25 cellular contexts compared by ENCODE assay signal in the genomic region with DNA sequence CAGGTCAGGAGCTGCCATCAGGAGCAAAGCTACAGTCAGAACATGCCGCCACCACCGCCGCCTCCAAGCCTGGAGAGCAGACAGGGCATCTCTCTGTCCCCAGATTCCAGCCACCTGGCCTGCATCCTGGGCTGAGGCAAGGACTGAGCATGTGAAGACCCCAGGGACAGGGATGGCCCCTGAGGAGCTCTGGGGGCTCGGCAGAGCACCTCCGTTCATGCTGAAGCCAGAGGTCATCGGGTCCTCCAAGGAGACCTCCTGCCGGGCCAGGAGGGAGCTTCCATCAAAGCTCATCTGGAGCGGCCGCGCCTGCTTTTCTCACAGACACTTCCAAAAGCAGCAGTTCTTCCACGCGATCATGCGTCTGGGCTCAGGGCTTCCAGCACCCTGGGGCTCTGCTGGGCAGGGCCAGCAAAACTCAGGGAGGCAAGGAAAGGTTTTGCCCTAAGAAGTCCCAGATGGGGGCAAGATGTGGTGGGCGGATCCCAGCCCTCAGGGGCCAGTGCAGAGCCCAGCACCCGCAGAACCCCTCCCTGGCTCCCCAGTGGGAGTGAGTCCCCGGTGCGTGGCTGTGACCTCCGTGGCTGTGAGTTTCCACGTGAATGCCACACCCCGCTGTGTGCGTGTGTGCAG.
"Had no signal": no experiment of that assay in that cellular context is flagged by ENCODE, and none has a peak within 500 bp of the region (broad histone marks: within the 10 kb centered on the region; RNA-seq: fewer than 3 reads in every experiment).

No MANE protein-coding gene starts in this region.

- H3K9me3 Mint-ChIP-seq: activated naive CD4-positive, alpha-beta T cell treated with anti-CD3 and anti-CD28 coated beads for 36 hours; activated T-cell treated with anti-CD3 and anti-CD28 coated beads, Interleukin-2, amount 50 U/mL, for 4 hours; T-helper 1 cell treated with Interleukin-12 subunit alpha and Interleukin-12 subunit beta and Interleukin-4 antibody, amounts not matched to agents 30 μg/mL and 1 μg/mL, for 36 hours had no signal

- H3K27ac Mint-ChIP-seq: activated CD8-positive, alpha-beta memory T cell treated with anti-CD3 and anti-CD28 coated beads, Interleukin-2, amount 10 ng/mL, durations not matched to agents 7 days and 5 days; activated CD8-positive, alpha-beta T cell treated with anti-CD3 and anti-CD28 coated beads, Interleukin-2, amount 10 ng/mL, durations not matched to agents 7 days and 5 days; activated naive CD4-positive, alpha-beta T cell treated with anti-CD3 and anti-CD28 coated beads for 36 hours; activated naive CD8-positive, alpha-beta T cell; T-helper 1 cell treated with Interleukin-12 subunit alpha and Interleukin-12 subunit beta and Interleukin-4 antibody, amounts not matched to agents 30 μg/mL and 1 μg/mL, for 36 hours had no signal

- H3K4me3 ChIP-seq: adrenal gland had no signal

- H3K36me3 Mint-ChIP-seq: activated CD8-positive, alpha-beta memory T cell treated with anti-CD3 and anti-CD28 coated beads, Interleukin-2, amount 10 ng/mL, durations not matched to agents 7 days and 5 days; activated naive CD8-positive, alpha-beta T cell had no signal

- H3K4me1 ChIP-seq: adrenal gland had no signal

- H3K27me3 Mint-ChIP-seq: activated CD8-positive, alpha-beta memory T cell treated with anti-CD3 and anti-CD28 coated beads, Interleukin-2, amount 10 ng/mL, durations not matched to agents 7 days and 5 days; activated naive CD8-positive, alpha-beta T cell had no signal

- DNase-seq: activated CD4-positive, alpha-beta T cell treated with anti-CD3 and anti-CD28 coated beads for 4 hours; activated CD4-positive, alpha-beta T cell treated with anti-CD3 and anti-CD28 coated beads, Interleukin-2, amount 50 U/mL, for 4 hours; activated CD8-positive, alpha-beta memory T cell treated with anti-CD3 and anti-CD28 coated beads, Interleukin-2, amount 10 ng/mL, durations not matched to agents 7 days and 5 days; activated CD8-positive, alpha-beta T cell treated with anti-CD3 and anti-CD28 coated beads, Interleukin-2, amount 10 ng/mL, durations not matched to agents 7 days and 5 days; activated gamma-delta T cell; activated naive CD4-positive, alpha-beta T cell treated with anti-CD3 and anti-CD28 coated beads for 36 hours; activated T-cell treated with anti-CD3 and anti-CD28 coated beads, Interleukin-2, amount 50 U/mL, for 4 hours; adrenal gland; anterior cingulate cortex; caudate nucleus; MM.1S; NCI-H1105; NCI-H1436 treated with DMSO at 0.1 percent for 48 hours; NCI-H187; NCI-H2081; NCI-H2171; NCI-H345; NCI-H510A; NCI-H526 treated with DMSO at 0.1 percent for 48 hours; NCI-H82; RPMI8226; SHP77 treated with DMSO at 0.1 percent for 48 hours had no signal

- H3K4me1 Mint-ChIP-seq: activated CD8-positive, alpha-beta memory T cell treated with anti-CD3 and anti-CD28 coated beads, Interleukin-2, amount 10 ng/mL, durations not matched to agents 7 days and 5 days had no signal

- H3K9me3 ChIP-seq: adrenal gland had no signal

- H3K27me3 ChIP-seq: adrenal gland had no signal

- H3K27ac ChIP-seq: adrenal gland had no signal

- H3K4me3 Mint-ChIP-seq: activated CD8-positive, alpha-beta memory T cell treated with anti-CD3 and anti-CD28 coated beads, Interleukin-2, amount 10 ng/mL, durations not matched to agents 7 days and 5 days; activated CD8-positive, alpha-beta T cell treated with anti-CD3 and anti-CD28 coated beads, Interleukin-2, amount 10 ng/mL, durations not matched to agents 7 days and 5 days; activated naive CD4-positive, alpha-beta T cell treated with anti-CD3 and anti-CD28 coated beads for 36 hours; activated naive CD8-positive, alpha-beta T cell; activated T-cell treated with anti-CD3 and anti-CD28 coated beads, Interleukin-2, amount 50 U/mL, for 4 hours; T-helper 1 cell treated with Interleukin-12 subunit alpha and Interleukin-12 subunit beta and Interleukin-4 antibody, amounts not matched to agents 30 μg/mL and 1 μg/mL, for 36 hours had no signal

- ATAC-seq: activated CD4-positive, CD25-positive, alpha-beta regulatory T cell treated with anti-CD3 and anti-CD28 coated beads, Interleukin-2, amount 50 U/mL, for 24 hours; activated CD8-positive, alpha-beta memory T cell treated with anti-CD3 and anti-CD28 coated beads, Interleukin-2, amount 10 ng/mL, durations not matched to agents 7 days and 5 days; activated CD8-positive, alpha-beta T cell treated with anti-CD3 and anti-CD28 coated beads, Interleukin-2, amount 10 ng/mL, durations not matched to agents 7 days and 5 days; activated T-cell treated with anti-CD3 and anti-CD28 coated beads, Interleukin-2, amount 50 U/mL, for 4 hours had no signal

- H3K36me3 ChIP-seq: adrenal gland had no signal
